Comparison of ENCODE assay signal across 14 cellular contexts in genomic region chr12:132517740-132518100, GRCh38. TPM values are rescaled to one million over a fixed set of nuclear protein-coding genes. Genes with fewer than 3 reads are reported as not detected.
A peak's percentile ranks its signal among the peaks of the same experiment; 100 is the strongest.
DNase-seq lines count a peak whose midpoint lies in the region; ATAC-seq and TF ChIP-seq lines count a peak whose summit lies in the region.
"Had no signal": no experiment of that assay in that cellular context is flagged by ENCODE, and none has a peak within 500 bp of the region (broad histone marks: within the 10 kb centered on the region; RNA-seq: fewer than 3 reads in every experiment).

No MANE protein-coding gene starts in this region.

- TF ChIP-seq CTCF in dorsolateral prefrontal cortex (IDR thresholded peaks at IDR 0.05 in 54 of 56, conservative IDR thresholded peaks at IDR 0.05 in 2 of 56; ENCODE audit: low read depth in 1 of 56, partially characterized antibody in 56 of 56), result no peak
- no peak for TF ChIP-seq CTCF in liver (IDR thresholded peaks at IDR 0.05; ENCODE audit: low read depth, low read length, missing input control)
- no peak for TF ChIP-seq CTCF in progenitor cell of endocrine pancreas (IDR thresholded peaks at IDR 0.05; ENCODE audit: unreplicated experiment)

- TF ChIP-seq RAD21 in liver (IDR thresholded peaks at IDR 0.05), result no peak

- no peak for ATAC-seq in HG02840 (IDR thresholded peaks at IDR 0.05; ENCODE audit: low FRiP score, unreplicated experiment)
- no peak for ATAC-seq in HG02870 (IDR thresholded peaks at IDR 0.05; ENCODE audit: unreplicated experiment)

- H3K27ac Mint-ChIP-seq in progenitor cell of endocrine pancreas, result peak overlapping the region; percentile 92
- H3K27ac Mint-ChIP-seq in T-helper 2 cell treated with Interferon-gamma antibody and Interleukin-4, amounts not matched to agents 5 μg/mL and 100 μg/mL, for 36 hours, result no peak overlapping the region
- H3K27ac Mint-ChIP-seq: CD4-positive, alpha-beta T cell had no signal

- H3K4me1 Mint-ChIP-seq in progenitor cell of endocrine pancreas (ENCODE audit: low read depth), result peaks cover 44% of the 10 kb centered on the region
- H3K4me1 Mint-ChIP-seq in T-helper 2 cell treated with Interferon-gamma antibody and Interleukin-4, amounts not matched to agents 5 μg/mL and 100 μg/mL, for 36 hours (ENCODE audit: low read depth), result peaks cover 2% of the 10 kb centered on the region

- peak overlapping the region; percentile 51 for H3K4me3 Mint-ChIP-seq in progenitor cell of endocrine pancreas (ENCODE audit: low read depth)
- H3K4me3 Mint-ChIP-seq in T-helper 2 cell treated with Interferon-gamma antibody and Interleukin-4, amounts not matched to agents 5 μg/mL and 100 μg/mL, for 36 hours, result no peak overlapping the region
- H3K4me3 Mint-ChIP-seq: CD4-positive, alpha-beta T cell had no signal

- H3K9me3 ChIP-seq in BLaER1 treated with 17β-estradiol and CSF1 and Interleukin-3, amounts not matched to agents 10 nM and 100 nM (replicated peaks in 1 of 11), result peaks cover 13 to 32% (median 26%) of the 10 kb centered on the region in 11 experiments; a peak in 21 of 22 replicates
- H3K9me3 ChIP-seq in liver (ENCODE audit: control insufficient read depth in 4 of 4, low read length in 3 of 4), result no peaks in the 10 kb centered on the region

- H3K4me3 ChIP-seq in BLaER1 treated with 17β-estradiol and CSF1 and Interleukin-3, amounts not matched to agents 10 nM and 100 nM, result no peak overlapping the region
- peak overlapping the region in 1 of 59 donors; percentile 16 for H3K4me3 ChIP-seq in dorsolateral prefrontal cortex
- H3K4me3 ChIP-seq in liver (ENCODE audit: low read depth in 1 of 3, low read length in 3 of 3), result no peak overlapping the region
- H3K4me3 ChIP-seq: HAP-1 had no signal

- peak overlapping the region in 8 of 11 experiments; percentile 14 to 65 (median 44); a peak in 10 of 22 replicates for H3K9ac ChIP-seq in BLaER1 treated with 17β-estradiol and CSF1 and Interleukin-3, amounts not matched to agents 10 nM and 100 nM
- peak overlapping the region in 1 of 2 donors; percentile 43 for H3K9ac ChIP-seq in liver (ENCODE audit: low read depth in 1 of 2, low read length in 2 of 2)

- peaks cover 0 to 50% (median 28%) of the 10 kb centered on the region in 11 experiments; a peak in 18 of 22 replicates for H3K36me3 ChIP-seq in BLaER1 treated with 17β-estradiol and CSF1 and Interleukin-3, amounts not matched to agents 10 nM and 100 nM
- peaks cover 0 to 3% (median under 1%) of the 10 kb centered on the region in 4 donors for H3K36me3 ChIP-seq in liver (ENCODE audit: control insufficient read depth in 4 of 4, insufficient read depth in 3 of 4, low read depth in 1 of 4, low read length in 3 of 4)
- H3K36me3 ChIP-seq: HAP-1 had no signal

- no peaks in the 10 kb centered on the region; a peak in 1 of 22 replicates for H3K27me3 ChIP-seq in BLaER1 treated with 17β-estradiol and CSF1 and Interleukin-3, amounts not matched to agents 10 nM and 100 nM
- H3K27me3 ChIP-seq in dorsolateral prefrontal cortex (no peaks in the 10 kb centered on the region), liver (ENCODE audit: control insufficient read depth in 4 of 4, insufficient read depth in 4 of 4, low read length in 3 of 4) (no peaks in the 10 kb centered on the region)

- 50% methylated on average over 10 of the region's 10 CpGs for WGBS in liver

- DNase-seq in dorsolateral prefrontal cortex, result peak in 8 of 10 donors; percentile 49 to 67 (median 56)
- no peak for DNase-seq in progenitor cell of endocrine pancreas (ENCODE audit: low spot score, unreplicated experiment)
- no peak for DNase-seq in islet precursor cell
- DNase-seq in T-helper 2 cell treated with Interferon-gamma antibody and Interleukin-4, amounts not matched to agents 5 μg/mL and 100 μg/mL, for 36 hours (ENCODE audit: low spot score), result no peak
- DNase-seq: CD4-positive, alpha-beta T cell; MV-4-11; NCI-H1436; NCI-H2029 treated with DMSO at 0.1 percent for 48 hours; NCI-H510A treated with DMSO at 0.1 percent for 48 hours had no signal

- H3K27me3 Mint-ChIP-seq in progenitor cell of endocrine pancreas, result no peaks in the 10 kb centered on the region
- no peaks in the 10 kb centered on the region for H3K27me3 Mint-ChIP-seq in T-helper 2 cell treated with Interferon-gamma antibody and Interleukin-4, amounts not matched to agents 5 μg/mL and 100 μg/mL, for 36 hours (ENCODE audit: low read depth)
- H3K27me3 Mint-ChIP-seq: CD4-positive, alpha-beta T cell had no signal

- peaks cover 30 to 93% (median 82%) of the 10 kb centered on the region in 11 experiments for H4K20me1 ChIP-seq in BLaER1 treated with 17β-estradiol and CSF1 and Interleukin-3, amounts not matched to agents 10 nM and 100 nM

- H3K27ac ChIP-seq in BLaER1 treated with 17β-estradiol and CSF1 and Interleukin-3, amounts not matched to agents 10 nM and 100 nM, result peak overlapping the region in 5 of 11 experiments; percentile 16 to 60 (median 37); a peak in 8 of 22 replicates
- H3K27ac ChIP-seq in dorsolateral prefrontal cortex, result peak overlapping the region in 55 of 59 donors; percentile 1 to 84 (median 69)
- peak overlapping the region; percentile 72 to 87 for H3K27ac ChIP-seq in liver (ENCODE audit: low read depth in 1 of 2, low read length in 2 of 2)

- intact Hi-C loops in dorsolateral prefrontal cortex (cut with DNase I), result no loop called here

- peak overlapping the region in 9 of 11 experiments; percentile 42 to 78 (median 61); a peak in 18 of 22 replicates for H3K4me2 ChIP-seq in BLaER1 treated with 17β-estradiol and CSF1 and Interleukin-3, amounts not matched to agents 10 nM and 100 nM

- H3K36me3 Mint-ChIP-seq in progenitor cell of endocrine pancreas (ENCODE audit: insufficient read depth), result peaks cover 14% of the 10 kb centered on the region
- peaks cover 23% of the 10 kb centered on the region for H3K36me3 Mint-ChIP-seq in T-helper 2 cell treated with Interferon-gamma antibody and Interleukin-4, amounts not matched to agents 5 μg/mL and 100 μg/mL, for 36 hours (ENCODE audit: low read depth)

- peaks cover 36 to 89% (median 83%) of the 10 kb centered on the region in 10 experiments for H3K4me1 ChIP-seq in BLaER1 treated with 17β-estradiol and CSF1 and Interleukin-3, amounts not matched to agents 10 nM and 100 nM
- peaks cover 15 to 52% (median 32%) of the 10 kb centered on the region in 4 donors for H3K4me1 ChIP-seq in liver (ENCODE audit: control insufficient read depth in 4 of 4, insufficient read depth in 4 of 4, low read length in 3 of 4)
- H3K4me1 ChIP-seq: HAP-1 had no signal

- no peaks in the 10 kb centered on the region for H3K9me3 Mint-ChIP-seq in progenitor cell of endocrine pancreas (ENCODE audit: low read depth)
- H3K9me3 Mint-ChIP-seq in T-helper 2 cell treated with Interferon-gamma antibody and Interleukin-4, amounts not matched to agents 5 μg/mL and 100 μg/mL, for 36 hours, result peaks cover 11% of the 10 kb centered on the region

TF ChIP-seq in liver, 16 proteins besides CTCF, POLR2A, EP300 and RAD21 (continues in another document):
- TF ChIP-seq GABPA (IDR thresholded peaks at IDR 0.05 in 1 of 2, conservative IDR thresholded peaks at IDR 0.05 in 1 of 2) (no peak), YY1 (IDR thresholded peaks at IDR 0.05) (no peak), NR2F2 (IDR thresholded peaks at IDR 0.05) (no peak), SP1 (IDR thresholded peaks at IDR 0.05) (no peak), HNF4A (conservative IDR thresholded peaks at IDR 0.05) (no peak), EGR1 (IDR thresholded peaks at IDR 0.05; ENCODE audit: low read depth in 2 of 2) (no peak), FOXA1 (IDR thresholded peaks at IDR 0.05) (no peak), RXRA (IDR thresholded peaks at IDR 0.05) (no peak)
- TF ChIP-seq, protein P1, sequence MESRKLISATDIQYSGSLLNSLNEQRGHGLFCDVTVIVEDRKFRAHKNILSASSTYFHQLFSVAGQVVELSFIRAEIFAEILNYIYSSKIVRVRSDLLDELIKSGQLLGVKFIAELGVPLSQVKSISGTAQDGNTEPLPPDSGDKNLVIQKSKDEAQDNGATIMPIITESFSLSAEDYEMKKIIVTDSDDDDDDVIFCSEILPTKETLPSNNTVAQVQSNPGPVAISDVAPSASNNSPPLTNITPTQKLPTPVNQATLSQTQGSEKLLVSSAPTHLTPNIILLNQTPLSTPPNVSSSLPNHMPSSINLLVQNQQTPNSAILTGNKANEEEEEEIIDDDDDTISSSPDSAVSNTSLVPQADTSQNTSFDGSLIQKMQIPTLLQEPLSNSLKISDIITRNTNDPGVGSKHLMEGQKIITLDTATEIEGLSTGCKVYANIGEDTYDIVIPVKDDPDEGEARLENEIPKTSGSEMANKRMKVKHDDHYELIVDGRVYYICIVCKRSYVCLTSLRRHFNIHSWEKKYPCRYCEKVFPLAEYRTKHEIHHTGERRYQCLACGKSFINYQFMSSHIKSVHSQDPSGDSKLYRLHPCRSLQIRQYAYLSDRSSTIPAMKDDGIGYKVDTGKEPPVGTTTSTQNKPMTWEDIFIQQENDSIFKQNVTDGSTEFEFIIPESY (IDR thresholded peaks at IDR 0.05), result no peak
- TF ChIP-seq, protein P2, sequence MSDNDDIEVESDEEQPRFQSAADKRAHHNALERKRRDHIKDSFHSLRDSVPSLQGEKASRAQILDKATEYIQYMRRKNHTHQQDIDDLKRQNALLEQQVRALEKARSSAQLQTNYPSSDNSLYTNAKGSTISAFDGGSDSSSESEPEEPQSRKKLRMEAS (IDR thresholded peaks at IDR 0.05), result no peak

RNA-seq across cellular contexts. Expression of gene FBRSL1, which starts 27.8 kb away (rescaled TPM):
- total RNA-seq in dorsolateral prefrontal cortex (100 to 1,000 TPM in 3 of 120 experiments, 10 to 100 TPM in 117; 41.4 to 125 (median 65.3) TPM), liver (1 to 10 TPM; 4.4 to 6.8 TPM), progenitor cell of endocrine pancreas (195 and 199 TPM in 2 replicates)
- polyA plus RNA-seq in liver, result 10 to 100 TPM in 1 of 2 donors, 1 to 10 TPM in 1; 2.5 to 35.5 TPM

Comparison
In these comparisons a context has a peak if more than half of its experiments do, and no peak if none do; other contexts are left out.
1. DNase-seq: peak in dorsolateral prefrontal cortex (8 of 10); none in progenitor cell of endocrine pancreas (single experiment), islet precursor cell (single experiment) and T-helper 2 cell treated with Interferon-gamma antibody and Interleukin-4, amounts not matched to agents 5 μg/mL and 100 μg/mL, for 36 hours (single experiment).
2. RNA of gene FBRSL1, which starts 27.8 kb away (total RNA-seq): 195 to 199 TPM in progenitor cell of endocrine pancreas and 41.4 to 125 TPM in dorsolateral prefrontal cortex; 4.4 to 6.8 TPM in liver; every median in the first group is over 4 times any median in the second.